ENCODE assay signal across 8 cellular contexts in genomic region chr5:145681686-145682085, GRCh38.
A peak's percentile ranks its signal among the peaks of the same experiment; 100 is the strongest.
DNase-seq lines count a peak whose midpoint lies in the region; ATAC-seq and TF ChIP-seq lines count a peak whose summit lies in the region.

No MANE protein-coding gene starts in this region.

- H3K27ac Mint-ChIP-seq in T-helper 2 cell treated with Interferon-gamma antibody and Interleukin-4, amounts not matched to agents 5 μg/mL and 100 μg/mL, for 36 hours: no peak overlapping the region

- H3K27me3 ChIP-seq in neuronal stem cell (ENCODE audit: control insufficient read depth in 3 of 3, insufficient read depth in 3 of 3, low read depth in 1 of 3, low read length in 3 of 3): no peaks in the 10 kb centered on the region

- H3K79me1 ChIP-seq in neuronal stem cell (ENCODE audit: low read depth, low read length): no peaks in the 10 kb centered on the region

- H2BK15ac ChIP-seq in neuronal stem cell (ENCODE audit: low read length): no peak overlapping the region

- no peak overlapping the region for H3K27ac ChIP-seq in neuronal stem cell (replicated peaks; ENCODE audit: low read length)

- H2BK5ac ChIP-seq in neuronal stem cell (ENCODE audit: low read length): no peak overlapping the region

- H3K4me3 ChIP-seq in fibroblast of mammary gland (ENCODE audit: control insufficient read depth, low read depth, low read length) (no peak overlapping the region), neuronal stem cell (ENCODE audit: low read length in 2 of 2) (no peak overlapping the region)

- no peaks in the 10 kb centered on the region for H3K9me3 ChIP-seq in neuronal stem cell (replicated peaks in 1 of 2; ENCODE audit: control insufficient read depth in 2 of 2, insufficient read depth in 1 of 2, low read depth in 1 of 2, low read length in 2 of 2)

- H3K14ac ChIP-seq in neuronal stem cell (ENCODE audit: low read length): no peak overlapping the region

- no peak overlapping the region for H2BK12ac ChIP-seq in neuronal stem cell (ENCODE audit: low read length)

- ATAC-seq in GM18873 (IDR thresholded peaks at IDR 0.05; ENCODE audit: low FRiP score, unreplicated experiment): peak; percentile 93
- peak; percentile 93 for ATAC-seq in HG03039 (IDR thresholded peaks at IDR 0.05; ENCODE audit: unreplicated experiment)

- no peak overlapping the region for H4K91ac ChIP-seq in neuronal stem cell (ENCODE audit: low read depth, low read length, poor library complexity)

- no peaks in the 10 kb centered on the region for H3K36me3 Mint-ChIP-seq in T-helper 2 cell treated with Interferon-gamma antibody and Interleukin-4, amounts not matched to agents 5 μg/mL and 100 μg/mL, for 36 hours (ENCODE audit: low read depth)

- H3K4me3 Mint-ChIP-seq in T-helper 2 cell treated with Interferon-gamma antibody and Interleukin-4, amounts not matched to agents 5 μg/mL and 100 μg/mL, for 36 hours: no peak overlapping the region

- peak; percentile 91 for TF ChIP-seq CTCF in fibroblast of mammary gland (conservative IDR thresholded peaks at IDR 0.05; ENCODE audit: control insufficient read depth, insufficient read depth, low read depth, low read length)

- no peak overlapping the region for H4K8ac ChIP-seq in neuronal stem cell (ENCODE audit: low read depth, low read length)

- H2AK5ac ChIP-seq in neuronal stem cell (ENCODE audit: low read depth, low read length): no peak overlapping the region

- H3K9ac ChIP-seq in neuronal stem cell (ENCODE audit: low read depth, low read length, poor library complexity): no peak overlapping the region

- H3K4me1 ChIP-seq in neuronal stem cell (ENCODE audit: control insufficient read depth in 2 of 2, insufficient read depth in 1 of 2, low read depth in 1 of 2, low read length in 2 of 2): no peaks in the 10 kb centered on the region

- H3K36me3 ChIP-seq in neuronal stem cell (replicated peaks in 1 of 2; ENCODE audit: control insufficient read depth in 2 of 2, insufficient read depth in 2 of 2, low read length in 2 of 2): no peaks in the 10 kb centered on the region

- no peak overlapping the region for H3K18ac ChIP-seq in neuronal stem cell (ENCODE audit: low read length)

- no peaks in the 10 kb centered on the region for H3K4me1 Mint-ChIP-seq in T-helper 2 cell treated with Interferon-gamma antibody and Interleukin-4, amounts not matched to agents 5 μg/mL and 100 μg/mL, for 36 hours (ENCODE audit: low read depth)

- no peaks in the 10 kb centered on the region for H3K27me3 Mint-ChIP-seq in T-helper 2 cell treated with Interferon-gamma antibody and Interleukin-4, amounts not matched to agents 5 μg/mL and 100 μg/mL, for 36 hours (ENCODE audit: low read depth)

- H3K9me3 Mint-ChIP-seq in T-helper 2 cell treated with Interferon-gamma antibody and Interleukin-4, amounts not matched to agents 5 μg/mL and 100 μg/mL, for 36 hours: no peaks in the 10 kb centered on the region

- no peak overlapping the region for H3K23ac ChIP-seq in neuronal stem cell (ENCODE audit: low read depth, low read length, poor library complexity)

- no peak overlapping the region for H2BK120ac ChIP-seq in neuronal stem cell (ENCODE audit: low read depth, low read length)

- peak; percentile 48 for DNase-seq in COLO829 (ENCODE audit: low spot score)
- peak; percentile 87 for DNase-seq in NCI-H2029 (lab: John Stamatoyannopoulos, UW)
- peak; percentile 12 for DNase-seq in T-helper 2 cell treated with Interferon-gamma antibody and Interleukin-4, amounts not matched to agents 5 μg/mL and 100 μg/mL, for 36 hours (ENCODE audit: low spot score)
- peak; percentile 78 for DNase-seq in fibroblast of mammary gland (ENCODE audit: low read depth)
- peak; percentile 29 for DNase-seq in neuronal stem cell (ENCODE audit: low spot score)
- DNase-seq in activated effector memory CD4-positive, alpha-beta T cell treated with anti-CD3 and anti-CD28 coated beads, Interleukin-2, amount 50 U/mL, for 16 hours: no peak

- H3K4me2 ChIP-seq in neuronal stem cell (ENCODE audit: insufficient read depth, low read length, poor library complexity, severe bottlenecking): no peak overlapping the region

- H2AFZ ChIP-seq in neuronal stem cell (ENCODE audit: low read length): no peak overlapping the region

- no peak overlapping the region for H3K4ac ChIP-seq in neuronal stem cell (ENCODE audit: low read length)
